9 cellular contexts compared by ENCODE assay signal in the genomic region with DNA sequence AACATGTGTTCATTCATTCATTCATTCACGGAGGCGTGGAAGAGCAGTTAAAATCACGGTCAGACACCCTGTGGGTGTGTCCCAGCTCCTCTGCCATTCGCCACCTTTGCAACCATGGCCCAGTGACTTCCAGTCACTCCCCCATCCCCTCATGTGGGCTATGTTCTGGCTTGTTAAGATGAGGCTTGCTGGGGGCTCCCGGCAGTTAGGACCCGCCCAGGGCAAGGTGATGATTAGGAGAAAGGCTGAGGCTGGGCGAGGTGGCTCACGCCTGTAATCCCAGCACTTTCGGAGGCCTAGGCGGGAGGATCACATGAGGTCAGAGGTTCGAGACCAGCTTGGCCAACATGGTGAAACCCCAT. TPM values are rescaled to one million over a fixed set of nuclear protein-coding genes. Genes with fewer than 3 reads are reported as not detected.
DNase-seq lines count a peak whose midpoint lies in the region; ATAC-seq and TF ChIP-seq lines count a peak whose summit lies in the region.
"Had no signal": no experiment of that assay in that cellular context is flagged by ENCODE, and none has a peak within 500 bp of the region (broad histone marks: within the 10 kb centered on the region; RNA-seq: fewer than 3 reads in every experiment).

No MANE protein-coding gene starts in this region.

- in situ Hi-C loops in GM13977 (cut with MboI; ENCODE audit: low pct_unique_long_range_greater_than_20kb, low sequenced_read_pairs, unreplicated experiment), result loop anchor here (25.0 kb wide), 2 partner anchors 115 to 640 kb away; a partner anchor contains a TSS

- H3K4me3 ChIP-seq in GM23338 (no peak overlapping the region), hepatocyte (no peak overlapping the region)
- no peak overlapping the region for H3K4me3 ChIP-seq in effector memory CD4-positive, alpha-beta T cell (ENCODE audit: insufficient read depth, low read depth, low read length, poor library complexity, severe bottlenecking)

- H3K79me2 ChIP-seq in GM23338 (replicated peaks; ENCODE audit: insufficient read depth) (no peaks in the 10 kb centered on the region), hepatocyte (no peaks in the 10 kb centered on the region)

- no peaks in the 10 kb centered on the region for H3K27me3 ChIP-seq in GM23338 (ENCODE audit: insufficient read depth)
- H3K27me3 ChIP-seq in hepatocyte, result no peaks in the 10 kb centered on the region
- H3K27me3 ChIP-seq in effector memory CD4-positive, alpha-beta T cell (replicated peaks; ENCODE audit: control insufficient read depth, insufficient read depth, low read length, poor library complexity, severe bottlenecking), result no peaks in the 10 kb centered on the region

- no peaks in the 10 kb centered on the region for H3K36me3 Mint-ChIP-seq in GM23338 (ENCODE audit: low read depth)
- peaks cover 3% of the 10 kb centered on the region for H3K36me3 Mint-ChIP-seq in T-helper 17 cell (ENCODE audit: low read depth)
- H3K36me3 Mint-ChIP-seq in stimulated activated effector memory CD8-positive, alpha-beta T cell treated with anti-CD3 and anti-CD28 coated beads, Interleukin-12 subunit alpha, Interleukin-12 subunit beta, amount 100 ng/mL, for 72 hours, result no peaks in the 10 kb centered on the region

- no peaks in the 10 kb centered on the region for H3F3A ChIP-seq in GM23338 (replicated peaks; ENCODE audit: low read depth)

- DNase-seq in GM23338 (ENCODE audit: low spot score) (no peak), T-helper 17 cell (no peak), hepatocyte (ENCODE audit: low spot score) (no peak), DMS114 treated with DMSO at 0.1 percent for 48 hours (lab: John Stamatoyannopoulos, UW; ENCODE audit: unreplicated experiment) (no peak), HuH-7 (ENCODE audit: low spot score) (no peak), GM13977 (ENCODE audit: low spot score) (no peak)
- DNase-seq in stimulated activated effector memory CD8-positive, alpha-beta T cell treated with anti-CD3 and anti-CD28 coated beads, Interleukin-12 subunit alpha, Interleukin-12 subunit beta, amount 100 ng/mL, for 72 hours (ENCODE audit: low spot score in 2 of 2), result no peak
- no peak for DNase-seq in effector memory CD4-positive, alpha-beta T cell

- H3K27ac ChIP-seq in GM23338 (ENCODE audit: low read depth), result no peak overlapping the region
- H3K27ac ChIP-seq in hepatocyte, result peak overlapping the region; percentile 93
- H3K27ac ChIP-seq in effector memory CD4-positive, alpha-beta T cell (ENCODE audit: insufficient read depth, low read length, poor library complexity, severe bottlenecking), result no peak overlapping the region

- TF ChIP-seq CTCF in GM23338 (conservative IDR thresholded peaks at IDR 0.05; ENCODE audit: low read depth in 2 of 2), result no peak
- no peak for TF ChIP-seq CTCF in hepatocyte (IDR thresholded peaks at IDR 0.05; ENCODE audit: poor library complexity)
- no peak for TF ChIP-seq CTCF in GM13977 (IDR thresholded peaks at IDR 0.05; ENCODE audit: extremely low read depth, insufficient read depth, missing control alignments)

- H3K9me3 ChIP-seq in T-helper 17 cell (ENCODE audit: control insufficient read depth, low read length, poor library complexity, severe bottlenecking), result no peaks in the 10 kb centered on the region
- no peaks in the 10 kb centered on the region for H3K9me3 ChIP-seq in hepatocyte (ENCODE audit: low read depth)
- H3K9me3 ChIP-seq in effector memory CD4-positive, alpha-beta T cell (ENCODE audit: control insufficient read depth, low read length), result no peaks in the 10 kb centered on the region

- H3K27ac Mint-ChIP-seq in GM23338 (no peak overlapping the region), T-helper 17 cell (peak overlapping the region; percentile 51)
- peak overlapping the region; percentile 81 for H3K27ac Mint-ChIP-seq in stimulated activated effector memory CD8-positive, alpha-beta T cell treated with anti-CD3 and anti-CD28 coated beads, Interleukin-12 subunit alpha, Interleukin-12 subunit beta, amount 100 ng/mL, for 72 hours

- H3K4me1 Mint-ChIP-seq in GM23338 (peaks cover 6% of the 10 kb centered on the region), T-helper 17 cell (peaks cover 13% of the 10 kb centered on the region)
- peaks cover 19% of the 10 kb centered on the region for H3K4me1 Mint-ChIP-seq in stimulated activated effector memory CD8-positive, alpha-beta T cell treated with anti-CD3 and anti-CD28 coated beads, Interleukin-12 subunit alpha, Interleukin-12 subunit beta, amount 100 ng/mL, for 72 hours

- H3K9me2 ChIP-seq in GM23338 (ENCODE audit: insufficient read depth) (no peaks in the 10 kb centered on the region), hepatocyte (replicated peaks; ENCODE audit: insufficient read depth) (no peaks in the 10 kb centered on the region)

- no peaks in the 10 kb centered on the region for H3K36me3 ChIP-seq in GM23338 (ENCODE audit: insufficient read depth)
- H3K36me3 ChIP-seq in hepatocyte (replicated peaks; ENCODE audit: insufficient read depth, low read depth), result no peaks in the 10 kb centered on the region
- no peaks in the 10 kb centered on the region for H3K36me3 ChIP-seq in effector memory CD4-positive, alpha-beta T cell (ENCODE audit: control insufficient read depth, insufficient read depth, low read length)

- H3K4me1 ChIP-seq in GM23338 (ENCODE audit: insufficient read depth) (peaks cover 2% of the 10 kb centered on the region; the same call in 1 of the 2 replicates), hepatocyte (ENCODE audit: insufficient read depth) (peaks cover 15% of the 10 kb centered on the region)
- H3K4me1 ChIP-seq in effector memory CD4-positive, alpha-beta T cell (ENCODE audit: control insufficient read depth, insufficient read depth, low read length, poor library complexity, severe bottlenecking), result peaks cover 8% of the 10 kb centered on the region

- H3K27me3 Mint-ChIP-seq in GM23338 (ENCODE audit: insufficient read depth, low read depth, poor library complexity) (peaks cover 12% of the 10 kb centered on the region), T-helper 17 cell (peaks cover 41% of the 10 kb centered on the region)

- H3K4me2 ChIP-seq in GM23338, result no peak overlapping the region
- H3K4me2 ChIP-seq in hepatocyte, result peak overlapping the region; percentile 57

- H3K4me3 Mint-ChIP-seq in GM23338, result no peak overlapping the region
- no peak overlapping the region for H3K4me3 Mint-ChIP-seq in T-helper 17 cell
- peak overlapping the region; percentile 30 for H3K4me3 Mint-ChIP-seq in stimulated activated effector memory CD8-positive, alpha-beta T cell treated with anti-CD3 and anti-CD28 coated beads, Interleukin-12 subunit alpha, Interleukin-12 subunit beta, amount 100 ng/mL, for 72 hours

- H3K9me3 Mint-ChIP-seq in GM23338, result no peaks in the 10 kb centered on the region; the same call in 2 of the 3 replicates
- no peaks in the 10 kb centered on the region for H3K9me3 Mint-ChIP-seq in stimulated activated effector memory CD8-positive, alpha-beta T cell treated with anti-CD3 and anti-CD28 coated beads, Interleukin-12 subunit alpha, Interleukin-12 subunit beta, amount 100 ng/mL, for 72 hours

- WGBS in hepatocyte (ENCODE audit: low lambda C conversion rate, missing lambda C conversion rate), result 82% methylated on average over 11 of the region's 11 CpGs

- peak overlapping the region; percentile 80 for H2AFZ ChIP-seq in GM23338
- H2AFZ ChIP-seq in hepatocyte, result no peak overlapping the region

- ATAC-seq in GM23338 (no peak), T-helper 17 cell (no peak)
- no peak for ATAC-seq in stimulated activated effector memory CD8-positive, alpha-beta T cell treated with anti-CD3 and anti-CD28 coated beads, Interleukin-12 subunit alpha, Interleukin-12 subunit beta, amount 100 ng/mL, for 72 hours

- no peaks in the 10 kb centered on the region for H4K20me1 ChIP-seq in GM23338 (replicated peaks; ENCODE audit: insufficient read depth)
- no peaks in the 10 kb centered on the region for H4K20me1 ChIP-seq in hepatocyte (ENCODE audit: insufficient read depth, poor library complexity, severe bottlenecking)

RNA-seq across cellular contexts. Expression of a gene that starts 24.9 kb away (rescaled TPM):
- total RNA-seq in GM23338 (2014; rRNA removed; shearing (Covaris generic)), result 3.6 and 3.9 TPM in 2 replicates
- polyA plus RNA-seq in GM23338 (2016; fragmentation: Nextera tagmentation; extraction: Ambion mirVana) (2.8 and 3.3 TPM in 2 replicates), hepatocyte (94.9 and 103 TPM in 2 replicates)
- total RNA-seq in T-helper 17 cell (under 1 TPM in 1 of 2 donors, not detected in 1; 0.15 TPM), hepatocyte (17.1 and 26.4 TPM in 2 replicates)
- total RNA-seq: pulmonary artery endothelial cell had no signal

RNA-seq across cellular contexts. Expression of a gene that starts 25.2 kb away (rescaled TPM):
- total RNA-seq in GM23338 (2014; rRNA removed; shearing (Covaris generic)), result 36.2 and 42.4 TPM in 2 replicates
- 8.8 and 10.6 TPM in 2 replicates for polyA plus RNA-seq in GM23338 (2016; fragmentation: Nextera tagmentation; extraction: Ambion mirVana)
- total RNA-seq in T-helper 17 cell, result 10 to 100 TPM; 13.2 to 18.7 TPM
- 28.1 and 34.6 TPM in 2 replicates for total RNA-seq in hepatocyte
- 7.7 and 11.5 TPM in 2 replicates for polyA plus RNA-seq in hepatocyte

RNA-seq across cellular contexts. Expression of a gene that starts 46.2 kb away (rescaled TPM):
- total RNA-seq in GM23338 (2014; rRNA removed; shearing (Covaris generic)), result 33.9 and 45.7 TPM in 2 replicates
- polyA plus RNA-seq in GM23338 (2016; fragmentation: Nextera tagmentation; extraction: Ambion mirVana), result 23.6 and 24.2 TPM in 2 replicates
- 10 to 100 TPM; 16.7 to 17.2 TPM for total RNA-seq in T-helper 17 cell
- 38.7 and 44.8 TPM in 2 replicates for total RNA-seq in hepatocyte
- polyA plus RNA-seq in hepatocyte, result 40.2 and 50.4 TPM in 2 replicates

RNA-seq across cellular contexts. Expression of a gene that starts 57.3 kb away (rescaled TPM):
- total RNA-seq in GM23338 (2014; rRNA removed; shearing (Covaris generic)), result 34.4 and 46.1 TPM in 2 replicates
- polyA plus RNA-seq in GM23338 (2016; fragmentation: Nextera tagmentation; extraction: Ambion mirVana) (72.8 and 84.6 TPM in 2 replicates), hepatocyte (47.9 and 48.6 TPM in 2 replicates)
- total RNA-seq in T-helper 17 cell (100 to 1,000 TPM in 1 of 2 donors, 10 to 100 TPM in 1; 96.2 to 111 TPM), hepatocyte (43.8 and 48.3 TPM in 2 replicates)

RNA-seq across cellular contexts. Expression of a gene that starts 57.5 kb away (rescaled TPM):
- total RNA-seq in GM23338 (2014; rRNA removed; shearing (Covaris generic)), result 12.0 and 13.0 TPM in 2 replicates
- polyA plus RNA-seq in GM23338 (2016; fragmentation: Nextera tagmentation; extraction: Ambion mirVana) (9.9 and 10.4 TPM in 2 replicates), hepatocyte (25.3 and 29.0 TPM in 2 replicates)
- total RNA-seq in T-helper 17 cell (10 to 100 TPM; 80.7 to 90.0 TPM), hepatocyte (10.6 and 11.2 TPM in 2 replicates)
